8 cellular contexts compared by ENCODE assay signal in genomic region chr17:65163990-65164495, GRCh38. TPM values are rescaled to one million over a fixed set of nuclear protein-coding genes. Genes with fewer than 3 reads are reported as not detected.
A peak's percentile ranks its signal among the peaks of the same experiment; 100 is the strongest.
DNase-seq lines count a peak whose midpoint lies in the region; ATAC-seq and TF ChIP-seq lines count a peak whose summit lies in the region.

No MANE protein-coding gene starts in this region.

- H3K79me2 ChIP-seq in DND-41 (ENCODE audit: insufficient read depth, low read length), result no peaks in the 10 kb centered on the region

- peaks cover 13% of the 10 kb centered on the region for H3K4me1 ChIP-seq in DND-41 (ENCODE audit: insufficient read depth, low read length)
- H3K4me1 ChIP-seq in HAP-1, result no peaks in the 10 kb centered on the region
- no peaks in the 10 kb centered on the region for H3K4me1 ChIP-seq in left ventricle myocardium inferior

- in situ Hi-C loops in HAP-1 (cut with MboI; ENCODE audit: low sequenced_read_pairs), result no loop called here

- H3K27ac ChIP-seq in DND-41 (ENCODE audit: low read length) (no peak overlapping the region), left ventricle myocardium inferior (replicated peaks) (no peak overlapping the region)

- no peaks in the 10 kb centered on the region for H4K20me1 ChIP-seq in DND-41 (ENCODE audit: insufficient read depth, low read length)

- DNase-seq in DND-41 (peak; percentile 44), hepatic stellate cell (ENCODE audit: low spot score) (peak; percentile 61), KG1 (lab: John Stamatoyannopoulos, UW) (no peak), HAP-1 (ENCODE audit: low spot score in 2 of 2) (no peak), left ventricle myocardium inferior (no peak)
- peak; percentile 16 to 41 for DNase-seq in activated CD4-positive, alpha-beta T cell treated with anti-CD3 and anti-CD28 coated beads, Interleukin-2, amount 50 U/mL, for 4 hours

- no peak overlapping the region for H3K9ac ChIP-seq in DND-41 (ENCODE audit: low read depth, low read length)

- peak; percentile 86 for ATAC-seq in DND-41 (ENCODE audit: insufficient read depth, low read depth)
- peak; percentile 98 for ATAC-seq in GM21447 (IDR thresholded peaks at IDR 0.05; ENCODE audit: unreplicated experiment)
- ATAC-seq in HG03565 (IDR thresholded peaks at IDR 0.05; ENCODE audit: unreplicated experiment), result peak; percentile 78

- H3K9me3 ChIP-seq in DND-41 (ENCODE audit: insufficient read depth, low read length, severe bottlenecking), result no peaks in the 10 kb centered on the region
- no peaks in the 10 kb centered on the region for H3K9me3 ChIP-seq in HAP-1
- no peaks in the 10 kb centered on the region for H3K9me3 ChIP-seq in left ventricle myocardium inferior (replicated peaks)

- intact Hi-C loops in left ventricle myocardium inferior (cut with micrococcal nuclease), result no loop called here

- H3K27me3 ChIP-seq in DND-41 (ENCODE audit: insufficient read depth, low read length, poor library complexity) (no peaks in the 10 kb centered on the region), HAP-1 (ENCODE audit: low read depth) (no peaks in the 10 kb centered on the region), left ventricle myocardium inferior (ENCODE audit: low read depth) (peaks cover 37% of the 10 kb centered on the region)

- H3K4me2 ChIP-seq in DND-41 (ENCODE audit: insufficient read depth, low read length), result no peak overlapping the region

- H3K4me3 ChIP-seq in DND-41 (ENCODE audit: low read depth in 1 of 2, low read length in 2 of 2) (no peak overlapping the region), HAP-1 (no peak overlapping the region), left ventricle myocardium inferior (no peak overlapping the region)

- H3K36me3 ChIP-seq in DND-41 (ENCODE audit: insufficient read depth, low read length), result peaks cover 9% of the 10 kb centered on the region; the same call in 1 of the 2 replicates
- no peaks in the 10 kb centered on the region for H3K36me3 ChIP-seq in HAP-1 (replicated peaks)
- no peaks in the 10 kb centered on the region for H3K36me3 ChIP-seq in left ventricle myocardium inferior

- H2AFZ ChIP-seq in DND-41 (ENCODE audit: low read depth, low read length), result no peak overlapping the region

- TF ChIP-seq CTCF in DND-41 (IDR thresholded peaks at IDR 0.05; ENCODE audit: borderline replicate concordance, extremely low read depth, low read length, poor library complexity, severe bottlenecking) (no peak), left ventricle myocardium inferior (IDR thresholded peaks at IDR 0.05; ENCODE audit: borderline replicate concordance) (no peak)

RNA-seq across cellular contexts. Expression of gene RGS9, which starts 26.9 kb away (rescaled TPM):
- total RNA-seq in left ventricle myocardium inferior, result 1.6 TPM

Comparison
In these comparisons a context has a peak if more than half of its experiments do, and no peak if none do; other contexts are left out.
1. DNase-seq: peak in DND-41 (single experiment), activated CD4-positive, alpha-beta T cell treated with anti-CD3 and anti-CD28 coated beads, Interleukin-2, amount 50 U/mL, for 4 hours (2 of 2) and hepatic stellate cell (single experiment); none in KG1 (single experiment), HAP-1 (0 of 2) and left ventricle myocardium inferior (single experiment).
2. Peak in every context shown above with its lines, with median percentiles within 50 percentile points of each other: ATAC-seq.